ENCODE assay signal across 9 cellular contexts in genomic region chrX:38806875-38807601, GRCh38. TPM values are rescaled to one million over a fixed set of nuclear protein-coding genes. Genes with fewer than 3 reads are reported as not detected.
DNase-seq lines count a peak whose midpoint lies in the region; ATAC-seq, FAIRE-seq and TF ChIP-seq lines count a peak whose summit lies in the region.
"Had no signal": no experiment of that assay in that cellular context is flagged by ENCODE, and none has a peak within 500 bp of the region (broad histone marks: within the 10 kb centered on the region; RNA-seq: fewer than 3 reads in every experiment).

No MANE protein-coding gene starts in this region.

- DNase-seq in AG04449 (ENCODE audit: low read depth, low spot score) (no peak), HL-60 (ENCODE audit: low read depth in 1 of 2, low spot score in 1 of 2) (peak in 1 of 2 experiments; percentile 35), K562 (ENCODE audit: extremely low read depth in 1 of 4, low spot score in 3 of 4) (peak in 1 of 4 experiments; percentile 31), GM19238 (ENCODE audit: insufficient read length, low spot score) (no peak), DMS153 treated with DMSO at 0.1 percent for 48 hours (lab: John Stamatoyannopoulos, UW; ENCODE audit: unreplicated experiment) (no peak)
- DNase-seq in activated effector memory CD4-positive, alpha-beta T cell treated with Interleukin-2 at 50 U/mL for 16 hours = no peak
- no peak for DNase-seq in stimulated activated CD4-positive, alpha-beta T cell treated with anti-CD3 and anti-CD28 coated beads, Interleukin-4, amount 100 ng/mL, for 1 hour
- DNase-seq: NCI-H187 treated with DMSO at 0.1 percent for 48 hours had no signal

- peaks cover 18% of the 10 kb centered on the region; the same call in 2 of the 3 replicates for H3K36me3 ChIP-seq in K562 (ENCODE audit: control insufficient read depth, insufficient read depth, low read length)
- H3K36me3 ChIP-seq in mesodermal cell (ENCODE audit: control insufficient read depth, insufficient read depth, low read length) = peaks cover 6% of the 10 kb centered on the region

- 3% methylated on average over 7 of the region's 7 CpGs for WGBS in K562 (ENCODE audit: insufficient coverage, low coverage, missing lambda C conversion rate)
- 29 to 55% methylated on average over 2 to 5 of the region's 7 CpGs for WGBS in mesodermal cell (ENCODE audit: insufficient coverage in 2 of 2), 2 experiments

- H3K27ac ChIP-seq in HL-60 (replicated peaks) = peak overlapping the region; percentile 96
- H3K27ac ChIP-seq in K562 (ENCODE audit: extremely low read depth, low read depth, low read length) = peak overlapping the region; percentile 96
- H3K27ac ChIP-seq in mesodermal cell (ENCODE audit: low read depth, low read length, severe bottlenecking) = peak overlapping the region; percentile 83

- no peak for TF ChIP-seq RAD21 in K562 (CRISPR knock-in tag; conservative IDR thresholded peaks at IDR 0.05 in 1 of 2, IDR thresholded peaks at IDR 0.05 in 1 of 2)

- no peak for TF ChIP-seq EP300 in K562 (IDR thresholded peaks at IDR 0.05; ENCODE audit: low read length)

- TF ChIP-seq CTCF in AG04449 (IDR thresholded peaks at IDR 0.05; ENCODE audit: insufficient read depth, low read length, missing control alignments) (no peak), HL-60 (IDR thresholded peaks at IDR 0.05; ENCODE audit: insufficient read depth, low read length) (no peak), K562 (IDR thresholded peaks at IDR 0.05 in 2 of 3, conservative IDR thresholded peaks at IDR 0.05 in 1 of 3; ENCODE audit: insufficient read depth in 2 of 3, low read depth in 1 of 3, low read length in 3 of 3) (no peak)

- no peaks in the 10 kb centered on the region for H3K27me3 ChIP-seq in HL-60 (ENCODE audit: insufficient read depth, poor library complexity, severe bottlenecking)
- H3K27me3 ChIP-seq in K562 (ENCODE audit: control insufficient read depth in 2 of 2, insufficient read depth in 2 of 2, low read length in 2 of 2) = no peaks in the 10 kb centered on the region

- in situ Hi-C loops in K562 (cut with MboI) = no loop called here

- H3K9me3 ChIP-seq in K562 (replicated peaks; ENCODE audit: control insufficient read depth, insufficient read depth, low read depth, low read length) (no peaks in the 10 kb centered on the region), mesodermal cell (ENCODE audit: control insufficient read depth, low read length) (no peaks in the 10 kb centered on the region)

- BruUV-seq in K562 (replicated peaks; lab: Mats Ljungman, UMichigan) = no TSS peak

- H3K9me1 ChIP-seq in K562 (ENCODE audit: control insufficient read depth, insufficient read depth, low read length) = no peaks in the 10 kb centered on the region

- no peaks in the 10 kb centered on the region for H4K20me1 ChIP-seq in K562 (replicated peaks; ENCODE audit: control insufficient read depth, insufficient read depth, low read length)

- H3K4me1 ChIP-seq in K562 (replicated peaks in 1 of 2; ENCODE audit: control insufficient read depth in 2 of 2, insufficient read depth in 2 of 2, low read length in 2 of 2) = peaks cover 19 to 30% of the 10 kb centered on the region in 2 experiments
- peaks cover 20% of the 10 kb centered on the region for H3K4me1 ChIP-seq in mesodermal cell (ENCODE audit: control insufficient read depth, insufficient read depth, low read length, poor library complexity, severe bottlenecking)

- H3K4me2 ChIP-seq in K562 (ENCODE audit: insufficient read depth, low read length) = peak overlapping the region; percentile 95

- CTCF ChIA-PET in AG04449 (lab: Yijun Ruan, JAX) = no interaction called here
- CTCF ChIA-PET in K562 (lab: Yijun Ruan, JAX; ENCODE audit: low intra/inter-chr PET ratio) = no interaction called here

- peak overlapping the region; percentile 23 for H3K4me3 ChIP-seq in AG04449 (ENCODE audit: low read depth, low read length)
- H3K4me3 ChIP-seq in HL-60 (replicated peaks; ENCODE audit: insufficient read depth, low read length) = peak overlapping the region; percentile 57
- H3K4me3 ChIP-seq in K562 = peak overlapping the region; percentile 86
- peak overlapping the region; percentile 61 for H3K4me3 ChIP-seq in mesodermal cell (ENCODE audit: extremely low read depth, insufficient read depth, low read length, poor library complexity, severe bottlenecking)

- peak; percentile 77 for FAIRE-seq in K562 (lab: Jason Lieb, UNC)

- intact Hi-C loops in K562 (cut with micrococcal nuclease) = loop anchor here (5.0 kb wide), 1 partner anchor 35 kb away; no protein-coding TSS in a partner anchor

- ATAC-seq in K562 = no peak

- H2AFZ ChIP-seq in K562 (ENCODE audit: low read depth, low read length) = no peak overlapping the region

- TF ChIP-seq POLR2A in K562 (conservative IDR thresholded peaks at IDR 0.05) = peak; percentile 58; the same call in 1 of the 2 replicates

- H3K9ac ChIP-seq in K562 (ENCODE audit: insufficient read depth in 1 of 2, low read depth in 2 of 2, low read length in 2 of 2) = peak overlapping the region; percentile 85 to 95

- POLR2A ChIA-PET in AG04449 (lab: Yijun Ruan, JAX) (no interaction called here), K562 (lab: Yijun Ruan, JAX) (interaction anchor here (1.0 to 2.1 kb wide), 4 partner anchors 10 to 64 kb away, joined by 3 to 7 read pairs (median 4); no protein-coding TSS in a partner anchor)

- H3K79me2 ChIP-seq in K562 (ENCODE audit: control insufficient read depth, insufficient read depth, low read length) = peaks cover 64% of the 10 kb centered on the region

TF ChIP-seq in K562, 482 proteins besides CTCF, POLR2A, EP300 and RAD21:
- TF ChIP-seq TAF1 (IDR thresholded peaks at IDR 0.05; ENCODE audit: control insufficient read depth, extremely low read depth, insufficient read depth, low read length, severe bottlenecking) = peak; percentile 19
- 0 out of 2 replicates have a peak, but pooled peaks have one; percentile 18 for TF ChIP-seq SUPT5H (IDR thresholded peaks at IDR 0.05)
- TF ChIP-seq HMG20B (CRISPR knock-in tag; IDR thresholded peaks at IDR 0.05) = no peak
- peak; percentile 13 for TF ChIP-seq MEIS2 (IDR thresholded peaks at IDR 0.05; ENCODE audit: partially characterized antibody)
- TF ChIP-seq, protein P1, sequence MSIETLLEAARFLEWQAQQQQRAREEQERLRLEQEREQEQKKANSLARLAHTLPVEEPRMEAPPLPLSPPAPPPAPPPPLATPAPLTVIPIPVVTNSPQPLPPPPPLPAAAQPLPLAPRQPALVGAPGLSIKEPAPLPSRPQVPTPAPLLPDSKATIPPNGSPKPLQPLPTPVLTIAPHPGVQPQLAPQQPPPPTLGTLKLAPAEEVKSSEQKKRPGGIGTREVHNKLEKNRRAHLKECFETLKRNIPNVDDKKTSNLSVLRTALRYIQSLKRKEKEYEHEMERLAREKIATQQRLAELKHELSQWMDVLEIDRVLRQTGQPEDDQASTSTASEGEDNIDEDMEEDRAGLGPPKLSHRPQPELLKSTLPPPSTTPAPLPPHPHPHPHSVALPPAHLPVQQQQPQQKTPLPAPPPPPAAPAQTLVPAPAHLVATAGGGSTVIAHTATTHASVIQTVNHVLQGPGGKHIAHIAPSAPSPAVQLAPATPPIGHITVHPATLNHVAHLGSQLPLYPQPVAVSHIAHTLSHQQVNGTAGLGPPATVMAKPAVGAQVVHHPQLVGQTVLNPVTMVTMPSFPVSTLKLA (conservative IDR thresholded peaks at IDR 0.05) = 0 out of 4 replicates have a peak, but pooled peaks of 1 of the 2 experiments have one; percentile 17
- peak; percentile 44; the same call in 1 of the 2 replicates for TF ChIP-seq SPI1 (IDR thresholded peaks at IDR 0.05; ENCODE audit: borderline replicate concordance, low read depth, low read length)

RNA-seq across cellular contexts. Expression of gene MID1IP1, which starts 5.8 kb away (rescaled TPM):
- total RNA-seq in K562 (2011; cell fraction: chromatin; rRNA removed; ENCODE audit: low replicate concordance) = 21.8 and 40.2 TPM in 2 replicates
- total RNA-seq in K562 (2011; cell fraction: nucleolus; rRNA removed) = 57.5 and 57.7 TPM in 2 replicates
- 35.4 and 38.0 TPM in 2 replicates for total RNA-seq in K562 (2011; cell fraction: nucleoplasm; rRNA removed)
- total RNA-seq in K562 (2014; rRNA removed) (82.1 and 102 TPM in 2 replicates), K562 (2014; rRNA removed; fragmentation: Illumina TruSeq; extraction: Trizol) (20.7 and 20.9 TPM in 2 replicates), K562 (2015; rRNA removed; fragmentation: Illumina TruSeq; extraction: Trizol) (27.5 and 29.9 TPM in 2 replicates), K562 (2021) (90.4 and 94.7 TPM in 2 replicates)
- polyA plus RNA-seq in K562 (2011; rRNA removed) (36.9 and 42.0 TPM in 2 replicates), K562 (2014; fragmentation: Illumina TruSeq; extraction: Trizol) (22.1 and 43.9 TPM in 2 replicates), K562 (2014; fragmentation: Nextera tagmentation; extraction: Ambion mirVana) (under 1 TPM; 0.51 to 0.80 TPM), K562 (2014; rRNA removed) (97.0 and 102 TPM in 2 replicates)
- polyA plus RNA-seq in K562 (2011; cell fraction: cytosol; rRNA removed) = 50.7 and 84.5 TPM in 2 replicates
- 38.7 and 57.5 TPM in 2 replicates for polyA plus RNA-seq in K562 (2011; cell fraction: nucleus; rRNA removed)
- polyA plus RNA-seq in K562 (2012) = 49.3 and 83.1 TPM in 2 replicates
- 9.1 and 14.7 TPM in 2 replicates for polyA minus RNA-seq in K562 (2011; rRNA and poly(A)+ RNA removed)
- polyA minus RNA-seq in K562 (2011; cell fraction: cytosol; rRNA and poly(A)+ RNA removed) = 26.2 and 29.8 TPM in 2 replicates
- polyA minus RNA-seq in K562 (2011; cell fraction: nucleus; rRNA and poly(A)+ RNA removed) = 28.3 and 31.4 TPM in 2 replicates
- 46.5 TPM for polyA plus RNA-seq in mesodermal cell (2013, experiment 1 of 2)
- polyA plus RNA-seq in mesodermal cell (2013, experiment 2 of 2) = 44.2 TPM

Comparison
In these comparisons a context has a peak if more than half of its experiments do, and no peak if none do; other contexts are left out.
1. H3K4me3 ChIP-seq: peak in every context shown above with its lines; median percentile 86 in K562; 61 in mesodermal cell; 57 in HL-60; 23 in AG04449.